In genomic region chr1:225880636-225881035, GRCh38 we compare ENCODE assay signal across 1 cellular context.
A peak's percentile ranks its signal among the peaks of the same experiment; 100 is the strongest.
TF ChIP-seq lines count a peak whose summit lies in the region.

No MANE protein-coding gene starts in this region.

TF ChIP-seq in K562, 482 proteins besides CTCF, POLR2A, EP300 and RAD21:
- no peak for TF ChIP-seq ZBTB12 (CRISPR knock-in tag; IDR thresholded peaks at IDR 0.05)
- TF ChIP-seq ADNP (tag; IDR thresholded peaks at IDR 0.05) = no peak
- no peak for TF ChIP-seq YY1 (IDR thresholded peaks at IDR 0.05; ENCODE audit: borderline replicate concordance in 1 of 3, control insufficient read depth in 1 of 3, extremely low read depth in 1 of 3, insufficient read depth in 3 of 3, insufficient read length in 1 of 3, insufficient replicate concordance in 2 of 3, low read depth in 1 of 3, low read length in 2 of 3)
- 0 out of 2 replicates have a peak, but pooled peaks have one; percentile 30 for TF ChIP-seq FOXK1 (CRISPR knock-in tag; IDR thresholded peaks at IDR 0.05; ENCODE audit: borderline replicate concordance)
- TF ChIP-seq LARP7 (IDR thresholded peaks at IDR 0.05) = no peak
- no peak for TF ChIP-seq TCF15 (CRISPR knock-in tag; IDR thresholded peaks at IDR 0.05)
- no peak for TF ChIP-seq PRMT5 (CRISPR knock-in tag; IDR thresholded peaks at IDR 0.05)
- no peak for TF ChIP-seq ZNF280A (IDR thresholded peaks at IDR 0.05; ENCODE audit: low read depth, partially characterized antibody)
- no peak for TF ChIP-seq MLLT1 (IDR thresholded peaks at IDR 0.05)
- no peak for TF ChIP-seq FOS (IDR thresholded peaks at IDR 0.05; ENCODE audit: extremely low read depth, insufficient read length)
- no peak for TF ChIP-seq HINFP (tag; conservative IDR thresholded peaks at IDR 0.05; ENCODE audit: low read depth)
- TF ChIP-seq HSF4 (CRISPR knock-in tag; IDR thresholded peaks at IDR 0.05; ENCODE audit: borderline replicate concordance) = no peak
- no peak for TF ChIP-seq ZNF79 (CRISPR knock-in tag; IDR thresholded peaks at IDR 0.05; ENCODE audit: low read depth)
- TF ChIP-seq THRA (IDR thresholded peaks at IDR 0.05) = no peak
- TF ChIP-seq HOXB6 (CRISPR knock-in tag; IDR thresholded peaks at IDR 0.05; ENCODE audit: borderline replicate concordance) = no peak
- TF ChIP-seq KDM1A (IDR thresholded peaks at IDR 0.05) = no peak
- no peak for TF ChIP-seq TRIM28 (IDR thresholded peaks at IDR 0.05)
- TF ChIP-seq FOXA3 (CRISPR knock-in tag; conservative IDR thresholded peaks at IDR 0.05 in 1 of 2, IDR thresholded peaks at IDR 0.05 in 1 of 2) = 0 out of 4 replicates have a peak, but pooled peaks of 1 of the 2 experiments have one; percentile 66
- TF ChIP-seq NR2C2 (CRISPR knock-in tag; IDR thresholded peaks at IDR 0.05) = no peak
- no peak for TF ChIP-seq NR2C2 (tag; IDR thresholded peaks at IDR 0.05)
- 0 out of 2 replicates have a peak, but pooled peaks have one; percentile 34 for TF ChIP-seq USF1 (CRISPR knock-in tag; IDR thresholded peaks at IDR 0.05)
- no peak for TF ChIP-seq ZNF584 (CRISPR knock-in tag; IDR thresholded peaks at IDR 0.05; ENCODE audit: low read depth)
- TF ChIP-seq ZNF639 (CRISPR knock-in tag; conservative IDR thresholded peaks at IDR 0.05 in 1 of 2, IDR thresholded peaks at IDR 0.05 in 1 of 2) = no peak
- TF ChIP-seq ZNF184 (CRISPR knock-in tag; IDR thresholded peaks at IDR 0.05) = no peak
- TF ChIP-seq ZNF668 (CRISPR knock-in tag; IDR thresholded peaks at IDR 0.05) = 0 out of 2 replicates have a peak, but pooled peaks have one; percentile 57
